ENCODE assay signal across 22 cellular contexts in genomic region chr10:76868088-76868949, GRCh38.
DNase-seq lines count a peak whose midpoint lies in the region; ATAC-seq, FAIRE-seq and TF ChIP-seq lines count a peak whose summit lies in the region.
"Had no signal": no experiment of that assay in that cellular context is flagged by ENCODE, and none has a peak within 500 bp of the region (broad histone marks: within the 10 kb centered on the region; RNA-seq: fewer than 3 reads in every experiment).

No MANE protein-coding gene starts in this region.

- H3K27me3 ChIP-seq in uterus (no peaks in the 10 kb centered on the region), stomach (no peaks in the 10 kb centered on the region), Caco-2 (replicated peaks; ENCODE audit: control insufficient read depth, insufficient read depth, low read length) (no peaks in the 10 kb centered on the region; the same call in 1 of the 2 replicates)
- H3K27me3 ChIP-seq: dorsolateral prefrontal cortex, tibial artery had no signal

- peaks cover 11% of the 10 kb centered on the region for H3K9me3 Mint-ChIP-seq in Caco-2 (ENCODE audit: unreplicated experiment)

- H3K36me3 ChIP-seq in uterus (no peaks in the 10 kb centered on the region), stomach (no peaks in the 10 kb centered on the region), Caco-2 (ENCODE audit: control insufficient read depth, insufficient read depth, low read length) (no peaks in the 10 kb centered on the region)
- H3K36me3 ChIP-seq: heart right ventricle, tibial artery had no signal

- DNase-seq in AG04449 (ENCODE audit: low read depth, low spot score) (peak; percentile 23), GM03348 (ENCODE audit: low spot score) (peak; percentile 68), HPDE6-E6E7 (ENCODE audit: extremely low spot score) (no peak), uterus (no peak), stomach (no peak), Caco-2 (no peak)
- DNase-seq: activated CD4-positive, CD25-positive, alpha-beta regulatory T cell treated with anti-CD3 and anti-CD28 coated beads, Interleukin-2, amount 50 U/mL, for 72 hours; dorsolateral prefrontal cortex; erythroblast; heart right ventricle; kidney; NCI-H1105; NCI-H774; stimulated activated CD4-positive, alpha-beta T cell treated with anti-CD3 and anti-CD28 coated beads, Interleukin-12 subunit alpha, Interleukin-12 subunit beta, amount 100 ng/mL, for 4 hours had no signal

- H3K27ac ChIP-seq in uterus: no peak overlapping the region
- H3K27ac ChIP-seq in stomach: no peak overlapping the region
- H3K27ac ChIP-seq: dorsolateral prefrontal cortex, heart right ventricle, tibial artery had no signal

- H3K4me3 Mint-ChIP-seq in Caco-2 (ENCODE audit: unreplicated experiment): no peak overlapping the region
- H3K4me3 Mint-ChIP-seq: activated T-helper 17 cell treated with anti-CD3 and anti-CD28 coated beads, Interleukin-2, amount 50 U/mL, for 72 hours; nephron had no signal

- TF ChIP-seq POLR2A in uterus (IDR thresholded peaks at IDR 0.05): no peak
- no peak for TF ChIP-seq POLR2A in stomach (IDR thresholded peaks at IDR 0.05)

- no peaks in the 10 kb centered on the region for H3K9me3 ChIP-seq in uterus
- peaks cover 0 to 3% (median 0%) of the 10 kb centered on the region in 4 donors for H3K9me3 ChIP-seq in stomach
- H3K9me3 ChIP-seq in Caco-2: no peaks in the 10 kb centered on the region
- H3K9me3 ChIP-seq: tibial artery had no signal

- BruUV-seq in Caco-2 (replicated peaks; lab: Mats Ljungman, UMichigan): no TSS peak

- H3K4me3 ChIP-seq in AG04449 (ENCODE audit: low read depth, low read length): no peak overlapping the region
- H3K4me3 ChIP-seq in uterus: no peak overlapping the region
- H3K4me3 ChIP-seq in stomach: no peak overlapping the region
- H3K4me3 ChIP-seq in Caco-2 (ENCODE audit: low read depth, low read length): no peak overlapping the region
- H3K4me3 ChIP-seq: dorsolateral prefrontal cortex, heart right ventricle, tibial artery had no signal

- 49 to 69% (median 58%) methylated on average over 4 of the region's 4 CpGs for WGBS in stomach, 5 donors

- peaks cover 12% of the 10 kb centered on the region for H3K4me1 Mint-ChIP-seq in Caco-2 (ENCODE audit: low read depth, unreplicated experiment)
- H3K4me1 Mint-ChIP-seq: activated T-helper 17 cell treated with anti-CD3 and anti-CD28 coated beads, Interleukin-2, amount 50 U/mL, for 72 hours had no signal

- peak; percentile 82 for FAIRE-seq in islet of Langerhans (lab: Jason Lieb, UNC)
- FAIRE-seq: GM12891, kidney had no signal

- intact Hi-C loops in uterus (cut with DNase I; ENCODE audit: low total_unique reads): no loop called here
- intact Hi-C loops in stomach (cut with DNase I; ENCODE audit: low total_unique reads): no loop called here
- intact Hi-C loops in Caco-2 (cut with micrococcal nuclease; ENCODE audit: unreplicated experiment): no loop called here

- POLR2A ChIA-PET in AG04449 (lab: Yijun Ruan, JAX): no interaction called here
- POLR2A ChIA-PET in Caco-2 (lab: Charles Lee): no interaction called here

- H3K27me3 Mint-ChIP-seq in Caco-2 (ENCODE audit: insufficient read depth, unreplicated experiment): peaks cover 6% of the 10 kb centered on the region

- no peaks in the 10 kb centered on the region for H3K4me1 ChIP-seq in uterus
- H3K4me1 ChIP-seq in stomach: peaks cover 0 to 10% (median 0%) of the 10 kb centered on the region in 4 donors
- H3K4me1 ChIP-seq in Caco-2: peaks cover 9% of the 10 kb centered on the region; the same call in 1 of the 2 replicates

- no peak for TF ChIP-seq EP300 in stomach (IDR thresholded peaks at IDR 0.05)

- TF ChIP-seq CTCF in AG04449 (IDR thresholded peaks at IDR 0.05; ENCODE audit: insufficient read depth, low read length, missing control alignments) (no peak), uterus (IDR thresholded peaks at IDR 0.05) (no peak), stomach (IDR thresholded peaks at IDR 0.05) (no peak), Caco-2 (IDR thresholded peaks at IDR 0.05; ENCODE audit: insufficient read depth in 1 of 2, low read depth in 1 of 2, low read length in 1 of 2, severe bottlenecking in 1 of 2, unreplicated experiment in 1 of 2) (no peak)

- CTCF ChIA-PET in AG04449 (lab: Yijun Ruan, JAX) (no interaction called here), Caco-2 (lab: Charles Lee) (no interaction called here)

- no peak overlapping the region for H3K27ac Mint-ChIP-seq in Caco-2 (ENCODE audit: unreplicated experiment)
- H3K27ac Mint-ChIP-seq: activated T-helper 17 cell treated with anti-CD3 and anti-CD28 coated beads, Interleukin-2, amount 50 U/mL, for 72 hours had no signal

- peak; percentile 78 for ATAC-seq in SK-N-SH treated with all-trans-retinoic acid at 6 μM for 48 hours
- ATAC-seq: activated T-helper 17 cell treated with anti-CD3 and anti-CD28 coated beads, Interleukin-2, amount 50 U/mL, for 72 hours; HCT116; heart right ventricle; Panc1 had no signal

- H3K36me3 Mint-ChIP-seq in Caco-2 (ENCODE audit: insufficient read depth, unreplicated experiment): no peaks in the 10 kb centered on the region

TF ChIP-seq in SK-N-SH treated with all-trans-retinoic acid at 6 μM for 48 hours, 23 proteins besides CTCF, POLR2A, EP300 and RAD21 (continues in another document):
- no peak for TF ChIP-seq ZC3H10 (CRISPR knock-in tag; IDR thresholded peaks at IDR 0.05)
- TF ChIP-seq SNAI2 (CRISPR knock-in tag; IDR thresholded peaks at IDR 0.05): no peak
- TF ChIP-seq ZFP3 (CRISPR knock-in tag; IDR thresholded peaks at IDR 0.05): no peak
- no peak for TF ChIP-seq ARNTL (CRISPR knock-in tag; IDR thresholded peaks at IDR 0.05; ENCODE audit: borderline replicate concordance, low read depth)
- no peak for TF ChIP-seq ISL1 (CRISPR knock-in tag; IDR thresholded peaks at IDR 0.05)
- no peak for TF ChIP-seq TSHZ2 (CRISPR knock-in tag; IDR thresholded peaks at IDR 0.05)
- no peak for TF ChIP-seq CSRNP3 (CRISPR knock-in tag; IDR thresholded peaks at IDR 0.05)
- TF ChIP-seq OSR1 (CRISPR knock-in tag; IDR thresholded peaks at IDR 0.05): no peak
- TF ChIP-seq CSDC2 (CRISPR knock-in tag; IDR thresholded peaks at IDR 0.05): no peak
- no peak for TF ChIP-seq BACH2 (CRISPR knock-in tag; IDR thresholded peaks at IDR 0.05; ENCODE audit: borderline replicate concordance)
- no peak for TF ChIP-seq ZNF8 (CRISPR knock-in tag; IDR thresholded peaks at IDR 0.05)
- TF ChIP-seq PPARA (CRISPR knock-in tag; IDR thresholded peaks at IDR 0.05; ENCODE audit: borderline replicate concordance): no peak
- no peak for TF ChIP-seq POU6F1 (CRISPR knock-in tag; IDR thresholded peaks at IDR 0.05; ENCODE audit: borderline replicate concordance, low read depth)
- TF ChIP-seq TOX (CRISPR knock-in tag; IDR thresholded peaks at IDR 0.05; ENCODE audit: borderline replicate concordance): no peak

Comparison
In these comparisons a context has a peak if more than half of its experiments do, and no peak if none do; other contexts are left out.
1. DNase-seq: peak in AG04449 (single experiment) and GM03348 (single experiment); none in HPDE6-E6E7 (single experiment), uterus (0 of 2), stomach (single experiment) and Caco-2 (0 of 2).